1 cellular context compared by ENCODE assay signal in genomic region chr2:207188601-207189000, GRCh38.
TF ChIP-seq lines count a peak whose summit lies in the region.

No MANE protein-coding gene starts in this region.

TF ChIP-seq in HepG2, 621 proteins besides CTCF, POLR2A, EP300 and RAD21 (continued from another document):
- TF ChIP-seq ZNF569 (CRISPR knock-in tag; IDR thresholded peaks at IDR 0.05; ENCODE audit: borderline replicate concordance) (no peak), ZBTB21 (CRISPR knock-in tag; IDR thresholded peaks at IDR 0.05) (no peak), FOXA1 (IDR thresholded peaks at IDR 0.05) (no peak), FOXA1 (CRISPR knock-in tag; IDR thresholded peaks at IDR 0.05) (no peak), ZNF10 (CRISPR knock-in tag; IDR thresholded peaks at IDR 0.05; ENCODE audit: borderline replicate concordance, low read depth) (no peak), TBX2 (CRISPR knock-in tag; IDR thresholded peaks at IDR 0.05; ENCODE audit: borderline replicate concordance) (no peak), MED13 (CRISPR knock-in tag; IDR thresholded peaks at IDR 0.05) (no peak)
